In the genomic region with DNA sequence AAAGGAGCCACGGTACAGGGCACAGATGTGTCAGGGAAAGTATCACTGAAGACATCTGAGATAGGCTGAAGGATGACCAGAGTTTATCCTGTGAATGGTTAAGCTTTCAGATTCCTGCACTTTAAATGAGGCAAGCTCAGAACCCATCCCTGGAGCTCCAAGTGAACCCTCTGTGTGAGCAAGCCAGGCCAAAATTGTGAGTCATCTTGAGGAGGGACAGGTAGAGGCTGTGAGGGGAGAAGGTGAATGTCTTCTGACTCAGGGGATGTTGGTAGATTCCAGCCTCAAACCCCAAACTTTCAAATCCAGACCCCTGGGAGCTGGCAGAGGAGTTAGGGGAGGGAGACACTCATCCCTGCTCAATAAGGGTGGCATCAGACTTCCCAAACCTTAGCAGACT, we compare ENCODE assay signal across 24 cellular contexts. TPM values are rescaled to one million over a fixed set of nuclear protein-coding genes. Genes with fewer than 3 reads are reported as not detected.
"Had no signal": no experiment of that assay in that cellular context is flagged by ENCODE, and none has a peak within 500 bp of the region (broad histone marks: within the 10 kb centered on the region; RNA-seq: fewer than 3 reads in every experiment).

No MANE protein-coding gene starts in this region.

- H3K36me3 ChIP-seq: esophagus squamous epithelium, gastroesophageal sphincter, right atrium auricular region, upper lobe of right lung, WERI-Rb-1 had no signal

- H3K9me3 ChIP-seq: esophagus squamous epithelium, gastroesophageal sphincter, right atrium auricular region, upper lobe of right lung had no signal

- H3K27ac ChIP-seq: right atrium auricular region, upper lobe of right lung, WERI-Rb-1 had no signal

- H3K4me3 ChIP-seq: esophagus squamous epithelium, gastroesophageal sphincter, right atrium auricular region, upper lobe of right lung had no signal

- ATAC-seq: activated CD8-positive, alpha-beta memory T cell treated with anti-CD3 and anti-CD28 coated beads, Interleukin-2, amount 10 ng/mL, durations not matched to agents 7 days and 5 days; activated CD8-positive, alpha-beta T cell treated with anti-CD3 and anti-CD28 coated beads for 36 hours; activated naive CD4-positive, alpha-beta T cell treated with anti-CD3 and anti-CD28 coated beads, Interleukin-2, amount 50 U/mL, for 72 hours; gastroesophageal sphincter; left colon; naive thymus-derived CD4-positive, alpha-beta T cell; stimulated activated naive CD8-positive, alpha-beta T cell treated with anti-CD3 and anti-CD28 coated beads, Interleukin-15, Interleukin-2, amounts not matched to agents 100 U/mL and 50 U/mL, for 24 hours; upper lobe of right lung had no signal

- DNase-seq: activated CD4-positive, alpha-beta T cell treated with anti-CD3 and anti-CD28 coated beads, Interleukin-2, amount 10 ng/mL, durations not matched to agents 7 days and 5 days; activated CD4-positive, CD25-positive, alpha-beta regulatory T cell treated with anti-CD3 and anti-CD28 coated beads, Interleukin-2, amount 50 U/mL, for 72 hours; activated CD8-positive, alpha-beta memory T cell treated with anti-CD3 and anti-CD28 coated beads, Interleukin-2, amount 10 ng/mL, durations not matched to agents 7 days and 5 days; activated CD8-positive, alpha-beta T cell treated with anti-CD3 and anti-CD28 coated beads for 36 hours; activated T-cell treated with anti-CD3 and anti-CD28 coated beads for 4 hours; aorta; central memory CD4-positive, alpha-beta T cell; effector memory CD4-positive, alpha-beta T cell; esophagus squamous epithelium; head of caudate nucleus; left colon; naive thymus-derived CD4-positive, alpha-beta T cell; occipital lobe; stimulated activated CD4-positive, alpha-beta T cell treated with anti-CD3 and anti-CD28 coated beads, Interleukin-4, amount 100 ng/mL, for 4 hours; stimulated activated naive CD8-positive, alpha-beta T cell treated with anti-CD3 and anti-CD28 coated beads, Interleukin-15, Interleukin-2, amounts not matched to agents 100 U/mL and 50 U/mL, for 24 hours; upper lobe of right lung; WERI-Rb-1 had no signal

- H3K27me3 ChIP-seq: esophagus squamous epithelium, gastroesophageal sphincter, right atrium auricular region, upper lobe of right lung had no signal

- FAIRE-seq: islet of Langerhans had no signal

RNA-seq across cellular contexts. Expression of a gene that starts 36.7 kb away (rescaled TPM):
- total RNA-seq: activated CD4-positive, alpha-beta T cell treated with anti-CD3 and anti-CD28 coated beads, Interleukin-2, amount 10 ng/mL, durations not matched to agents 7 days and 5 days; activated CD8-positive, alpha-beta memory T cell treated with anti-CD3 and anti-CD28 coated beads, Interleukin-2, amount 10 ng/mL, durations not matched to agents 7 days and 5 days; activated CD8-positive, alpha-beta T cell treated with anti-CD3 and anti-CD28 coated beads for 36 hours; activated naive CD4-positive, alpha-beta T cell treated with anti-CD3 and anti-CD28 coated beads, Interleukin-2, amount 50 U/mL, for 72 hours; lower leg skin; naive thymus-derived CD4-positive, alpha-beta T cell; occipital lobe; subcutaneous adipose tissue; T-helper 2 cell treated with Interferon-gamma antibody and Interleukin-4, amounts not matched to agents 100 ng/mL and 5 ng/mL, for 36 hours had no signal
- polyA plus RNA-seq: naive thymus-derived CD4-positive, alpha-beta T cell had no signal
